23 cellular contexts compared by ENCODE assay signal in genomic region chr20:50216543-50217206, GRCh38. TPM values are rescaled to one million over a fixed set of nuclear protein-coding genes. Genes with fewer than 3 reads are reported as not detected.
DNase-seq lines count a peak whose midpoint lies in the region; ATAC-seq and TF ChIP-seq lines count a peak whose summit lies in the region.
"Had no signal": no experiment of that assay in that cellular context is flagged by ENCODE, and none has a peak within 500 bp of the region (broad histone marks: within the 10 kb centered on the region; RNA-seq: fewer than 3 reads in every experiment).

No MANE protein-coding gene starts in this region.

- no peaks in the 10 kb centered on the region for H3K4me1 Mint-ChIP-seq in central memory CD8-positive, alpha-beta T cell

- ATAC-seq in central memory CD8-positive, alpha-beta T cell (replicated peaks; ENCODE audit: extremely low read depth, poor library complexity, severe bottlenecking) = no peak
- ATAC-seq in HG03460 (IDR thresholded peaks at IDR 0.05; ENCODE audit: unreplicated experiment) = no peak
- ATAC-seq: activated T-cell treated with anti-CD3 and anti-CD28 coated beads, Interleukin-2, amount 50 U/mL, for 4 hours; CD8-positive, alpha-beta T cell; K562 had no signal

- peaks cover 3% of the 10 kb centered on the region for H3K9me3 ChIP-seq in osteoblast (ENCODE audit: low read depth, low read length)
- H3K9me3 ChIP-seq: HAP-1, sigmoid colon, vagina had no signal

- no peak for TF ChIP-seq CTCF in osteoblast (IDR thresholded peaks at IDR 0.05; ENCODE audit: extremely low read depth, low read depth, low read length)

- H3K4me2 ChIP-seq in osteoblast (ENCODE audit: insufficient read depth, low read length) = no peak overlapping the region

- no peak overlapping the region for H3K27ac ChIP-seq in osteoblast (ENCODE audit: low read depth, low read length)
- H3K27ac ChIP-seq: HL-60, left ventricle myocardium inferior, RWPE1, sigmoid colon, vagina had no signal

- peaks cover 44% of the 10 kb centered on the region for H3K27me3 Mint-ChIP-seq in central memory CD8-positive, alpha-beta T cell

- peaks cover 2% of the 10 kb centered on the region for H3K27me3 ChIP-seq in osteoblast (ENCODE audit: insufficient read depth, low read length)
- H3K27me3 ChIP-seq: sigmoid colon, vagina had no signal

- no peak overlapping the region for H3K4me3 Mint-ChIP-seq in central memory CD8-positive, alpha-beta T cell
- H3K4me3 Mint-ChIP-seq: activated CD4-positive, alpha-beta memory T cell treated with anti-CD3 and anti-CD28 coated beads for 36 hours; activated naive CD8-positive, alpha-beta T cell; activated T-cell treated with anti-CD3 and anti-CD28 coated beads, Interleukin-2, amount 50 U/mL, for 4 hours; CD8-positive, alpha-beta T cell had no signal

- no peaks in the 10 kb centered on the region for H3K79me2 ChIP-seq in osteoblast (ENCODE audit: insufficient read depth, low read length)

- peak overlapping the region; percentile 77 for H3K27ac Mint-ChIP-seq in central memory CD8-positive, alpha-beta T cell (ENCODE audit: low read depth)
- H3K27ac Mint-ChIP-seq: activated CD4-positive, alpha-beta memory T cell treated with anti-CD3 and anti-CD28 coated beads for 36 hours; activated naive CD8-positive, alpha-beta T cell; CD8-positive, alpha-beta T cell had no signal

- H3K36me3 Mint-ChIP-seq in central memory CD8-positive, alpha-beta T cell (ENCODE audit: insufficient read depth) = no peaks in the 10 kb centered on the region
- H3K36me3 Mint-ChIP-seq: activated CD4-positive, alpha-beta memory T cell treated with anti-CD3 and anti-CD28 coated beads for 36 hours; activated naive CD8-positive, alpha-beta T cell; CD8-positive, alpha-beta T cell had no signal

- H3K4me3 ChIP-seq in osteoblast (ENCODE audit: insufficient read depth, low read length) = no peak overlapping the region
- H3K4me3 ChIP-seq: HAP-1, K562, left ventricle myocardium inferior, sigmoid colon, vagina had no signal

- no peak overlapping the region for H2AFZ ChIP-seq in osteoblast (ENCODE audit: low read length)

- H4K20me1 ChIP-seq in osteoblast (ENCODE audit: insufficient read depth, low read length) = no peaks in the 10 kb centered on the region

- DNase-seq in ELF-1 (ENCODE audit: low read depth, low spot score) (peak; percentile 89), NCI-H2107 treated with DMSO at 0.1 percent for 48 hours (lab: John Stamatoyannopoulos, UW; ENCODE audit: unreplicated experiment) (peak; percentile 54), osteoblast (ENCODE audit: insufficient read length, low spot score, missing footprints) (peak; percentile 73), iPS-NIHi11 (ENCODE audit: low spot score) (no peak), T1000 (lab: John Stamatoyannopoulos, UW) (no peak), NCI-H446 (lab: John Stamatoyannopoulos, UW) (no peak)
- no peak for DNase-seq in central memory CD8-positive, alpha-beta T cell (ENCODE audit: low spot score in 2 of 2)
- DNase-seq: activated CD4-positive, alpha-beta memory T cell treated with anti-CD3 and anti-CD28 coated beads for 36 hours; activated T-cell treated with anti-CD3 and anti-CD28 coated beads, Interleukin-2, amount 50 U/mL, for 4 hours; CD8-positive, alpha-beta T cell; foreskin fibroblast; left ventricle myocardium inferior; NCI-H2081 treated with DMSO at 0.1 percent for 48 hours; NK-92 treated with Interleukin-12 subunit alpha and Interleukin-12 subunit beta, amount 100 ng/mL, for 24 hours; sigmoid colon; stimulated activated CD4-positive, alpha-beta T cell treated with anti-CD3 and anti-CD28 coated beads, Interleukin-2, amount 100 ng/mL, for 24 hours had no signal

- H3K4me1 ChIP-seq in osteoblast (ENCODE audit: insufficient read depth, low read length) = peaks cover 20% of the 10 kb centered on the region
- H3K4me1 ChIP-seq: HAP-1 had no signal

- H3K36me3 ChIP-seq in osteoblast (ENCODE audit: insufficient read depth, low read length) = no peaks in the 10 kb centered on the region
- H3K36me3 ChIP-seq: HAP-1, left ventricle myocardium inferior, sigmoid colon, vagina had no signal

- H3K9me3 Mint-ChIP-seq in central memory CD8-positive, alpha-beta T cell = no peaks in the 10 kb centered on the region
- H3K9me3 Mint-ChIP-seq: activated CD4-positive, alpha-beta memory T cell treated with anti-CD3 and anti-CD28 coated beads for 36 hours; activated T-cell treated with anti-CD3 and anti-CD28 coated beads, Interleukin-2, amount 50 U/mL, for 4 hours; CD8-positive, alpha-beta T cell had no signal

RNA-seq across cellular contexts. Expression of gene CEBPB, which starts 26.0 kb away (rescaled TPM):
- total RNA-seq in osteoblast = 75.7 and 79.3 TPM in 2 replicates

Comparison
In these comparisons a context has a peak if more than half of its experiments do, and no peak if none do; other contexts are left out.
1. DNase-seq: peak in ELF-1 (single experiment), NCI-H2107 treated with DMSO at 0.1 percent for 48 hours (single experiment) and osteoblast (single experiment); none in central memory CD8-positive, alpha-beta T cell (0 of 2), iPS-NIHi11 (single experiment), T1000 (single experiment) and NCI-H446 (0 of 2).